Comparison of ENCODE assay signal across 3 cellular contexts in the genomic region with DNA sequence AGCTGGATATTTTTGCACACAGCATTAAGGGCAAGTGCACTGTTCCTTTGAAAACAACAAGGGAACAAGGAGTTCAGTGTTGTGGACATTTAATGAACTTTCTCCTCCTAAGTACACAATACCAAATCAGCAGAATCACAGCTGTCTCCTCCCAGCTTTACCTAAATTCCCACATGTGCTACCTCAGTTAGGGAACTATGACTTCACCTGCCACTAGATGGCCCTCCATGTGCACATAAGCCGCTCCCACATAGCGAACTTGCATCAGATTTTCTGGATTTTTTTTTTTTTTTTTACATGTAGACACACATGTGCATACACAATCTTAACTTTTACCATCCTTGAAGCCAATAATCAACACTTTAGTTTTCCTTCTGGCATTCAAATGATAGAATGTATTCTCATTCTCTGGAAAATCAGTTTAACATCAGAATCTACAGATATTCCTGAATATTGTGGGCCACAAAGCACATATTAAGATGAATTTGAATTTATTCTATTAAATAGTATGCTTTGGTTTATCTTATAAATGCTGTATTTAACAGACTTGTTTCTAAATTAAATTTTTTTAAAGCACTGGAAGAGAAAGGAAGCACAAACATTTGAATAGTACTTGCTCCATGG.
TF ChIP-seq lines count a peak whose summit lies in the region.

No MANE protein-coding gene starts in this region.

TF ChIP-seq in GM23338, 12 proteins besides CTCF, POLR2A, EP300 and RAD21 (continues in another document):
- TF ChIP-seq, protein P1, sequence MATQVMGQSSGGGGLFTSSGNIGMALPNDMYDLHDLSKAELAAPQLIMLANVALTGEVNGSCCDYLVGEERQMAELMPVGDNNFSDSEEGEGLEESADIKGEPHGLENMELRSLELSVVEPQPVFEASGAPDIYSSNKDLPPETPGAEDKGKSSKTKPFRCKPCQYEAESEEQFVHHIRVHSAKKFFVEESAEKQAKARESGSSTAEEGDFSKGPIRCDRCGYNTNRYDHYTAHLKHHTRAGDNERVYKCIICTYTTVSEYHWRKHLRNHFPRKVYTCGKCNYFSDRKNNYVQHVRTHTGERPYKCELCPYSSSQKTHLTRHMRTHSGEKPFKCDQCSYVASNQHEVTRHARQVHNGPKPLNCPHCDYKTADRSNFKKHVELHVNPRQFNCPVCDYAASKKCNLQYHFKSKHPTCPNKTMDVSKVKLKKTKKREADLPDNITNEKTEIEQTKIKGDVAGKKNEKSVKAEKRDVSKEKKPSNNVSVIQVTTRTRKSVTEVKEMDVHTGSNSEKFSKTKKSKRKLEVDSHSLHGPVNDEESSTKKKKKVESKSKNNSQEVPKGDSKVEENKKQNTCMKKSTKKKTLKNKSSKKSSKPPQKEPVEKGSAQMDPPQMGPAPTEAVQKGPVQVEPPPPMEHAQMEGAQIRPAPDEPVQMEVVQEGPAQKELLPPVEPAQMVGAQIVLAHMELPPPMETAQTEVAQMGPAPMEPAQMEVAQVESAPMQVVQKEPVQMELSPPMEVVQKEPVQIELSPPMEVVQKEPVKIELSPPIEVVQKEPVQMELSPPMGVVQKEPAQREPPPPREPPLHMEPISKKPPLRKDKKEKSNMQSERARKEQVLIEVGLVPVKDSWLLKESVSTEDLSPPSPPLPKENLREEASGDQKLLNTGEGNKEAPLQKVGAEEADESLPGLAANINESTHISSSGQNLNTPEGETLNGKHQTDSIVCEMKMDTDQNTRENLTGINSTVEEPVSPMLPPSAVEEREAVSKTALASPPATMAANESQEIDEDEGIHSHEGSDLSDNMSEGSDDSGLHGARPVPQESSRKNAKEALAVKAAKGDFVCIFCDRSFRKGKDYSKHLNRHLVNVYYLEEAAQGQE (IDR thresholded peaks at IDR 0.05; ENCODE audit: unreplicated experiment) = no peak
- TF ChIP-seq ZNF331 (CRISPR knock-in tag; IDR thresholded peaks at IDR 0.05; ENCODE audit: low read depth) (no peak), CREB1 (CRISPR knock-in tag; IDR thresholded peaks at IDR 0.05; ENCODE audit: low read depth) (no peak), NANOG (IDR thresholded peaks at IDR 0.05; ENCODE audit: borderline replicate concordance) (no peak), ZNF114 (CRISPR knock-in tag; IDR thresholded peaks at IDR 0.05) (no peak), EZH2 (IDR thresholded peaks at IDR 0.05; ENCODE audit: low read depth, unreplicated experiment) (no peak), JUNB (IDR thresholded peaks at IDR 0.05; ENCODE audit: unreplicated experiment) (no peak)
- TF ChIP-seq, protein P2, sequence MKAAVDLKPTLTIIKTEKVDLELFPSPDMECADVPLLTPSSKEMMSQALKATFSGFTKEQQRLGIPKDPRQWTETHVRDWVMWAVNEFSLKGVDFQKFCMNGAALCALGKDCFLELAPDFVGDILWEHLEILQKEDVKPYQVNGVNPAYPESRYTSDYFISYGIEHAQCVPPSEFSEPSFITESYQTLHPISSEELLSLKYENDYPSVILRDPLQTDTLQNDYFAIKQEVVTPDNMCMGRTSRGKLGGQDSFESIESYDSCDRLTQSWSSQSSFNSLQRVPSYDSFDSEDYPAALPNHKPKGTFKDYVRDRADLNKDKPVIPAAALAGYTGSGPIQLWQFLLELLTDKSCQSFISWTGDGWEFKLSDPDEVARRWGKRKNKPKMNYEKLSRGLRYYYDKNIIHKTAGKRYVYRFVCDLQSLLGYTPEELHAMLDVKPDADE (IDR thresholded peaks at IDR 0.05) = no peak

TF ChIP-seq in WTC11, 78 proteins besides CTCF, POLR2A, EP300 and RAD21:
- TF ChIP-seq, protein P3, sequence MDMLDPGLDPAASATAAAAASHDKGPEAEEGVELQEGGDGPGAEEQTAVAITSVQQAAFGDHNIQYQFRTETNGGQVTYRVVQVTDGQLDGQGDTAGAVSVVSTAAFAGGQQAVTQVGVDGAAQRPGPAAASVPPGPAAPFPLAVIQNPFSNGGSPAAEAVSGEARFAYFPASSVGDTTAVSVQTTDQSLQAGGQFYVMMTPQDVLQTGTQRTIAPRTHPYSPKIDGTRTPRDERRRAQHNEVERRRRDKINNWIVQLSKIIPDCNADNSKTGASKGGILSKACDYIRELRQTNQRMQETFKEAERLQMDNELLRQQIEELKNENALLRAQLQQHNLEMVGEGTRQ (CRISPR knock-in tag; IDR thresholded peaks at IDR 0.05) = no peak
- TF ChIP-seq CREB1 (CRISPR knock-in tag; IDR thresholded peaks at IDR 0.05) = no peak
- TF ChIP-seq, protein P4, sequence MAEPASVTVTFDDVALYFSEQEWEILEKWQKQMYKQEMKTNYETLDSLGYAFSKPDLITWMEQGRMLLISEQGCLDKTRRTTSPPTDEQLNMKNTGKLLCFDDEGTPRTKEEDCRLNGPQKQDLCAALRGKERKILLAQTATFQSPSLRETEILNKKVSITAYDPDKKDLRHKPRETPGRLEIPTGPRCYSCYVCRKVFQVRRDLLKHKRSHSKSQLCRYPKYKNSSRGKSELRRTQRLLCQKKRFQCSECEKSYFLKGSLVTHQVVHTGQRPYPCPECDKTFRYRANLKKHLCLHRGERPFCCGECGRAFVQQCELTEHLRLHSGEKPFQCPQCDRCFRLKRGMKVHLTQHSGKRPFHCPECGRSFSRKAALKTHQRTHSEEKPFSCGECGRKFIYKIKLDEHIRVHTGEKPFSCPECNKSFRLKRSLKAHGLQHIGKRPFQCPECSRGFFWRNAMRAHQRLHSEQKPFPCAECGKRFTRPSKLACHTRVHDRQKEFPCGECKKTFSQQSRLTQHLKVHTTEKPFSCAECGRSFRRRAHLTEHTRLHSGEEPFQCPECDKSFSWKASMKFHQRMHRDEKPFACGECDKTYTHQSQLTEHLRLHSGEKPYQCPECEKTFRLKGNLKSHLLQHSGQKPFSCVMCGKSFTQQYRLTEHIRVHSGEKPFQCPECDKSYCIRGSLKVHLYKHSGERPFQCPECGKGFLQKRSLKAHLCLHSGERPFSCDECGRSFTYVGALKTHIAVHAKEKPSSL (CRISPR knock-in tag; conservative IDR thresholded peaks at IDR 0.05) = no peak
- no peak for TF ChIP-seq MYBL2 (CRISPR knock-in tag; IDR thresholded peaks at IDR 0.05)
- no peak for TF ChIP-seq ELF4 (CRISPR knock-in tag; IDR thresholded peaks at IDR 0.05; ENCODE audit: low read depth)
- peak; percentile 95 for TF ChIP-seq GABPB1 (CRISPR knock-in tag; IDR thresholded peaks at IDR 0.05)
- no peak for TF ChIP-seq JAZF1 (CRISPR knock-in tag; IDR thresholded peaks at IDR 0.05)
- no peak for TF ChIP-seq RORB (CRISPR knock-in tag; IDR thresholded peaks at IDR 0.05)
TF ChIP-seq in WTC11: peak in this region for 1.

TF ChIP-seq in HepG2, 621 proteins besides CTCF, POLR2A, EP300 and RAD21 (continued from another document and continues in another):
- TF ChIP-seq KLF16 (CRISPR knock-in tag; IDR thresholded peaks at IDR 0.05) (peak in 1 of 2 experiments; percentile 23; a peak in 1 of 4 replicates), JUN (CRISPR knock-in tag; IDR thresholded peaks at IDR 0.05) (no peak), KDM6A (CRISPR knock-in tag; IDR thresholded peaks at IDR 0.05; ENCODE audit: low read depth) (no peak), BRCA1 (CRISPR knock-in tag; IDR thresholded peaks at IDR 0.05) (0 out of 2 replicates have a peak, but pooled peaks have one; percentile 39), MNT (IDR thresholded peaks at IDR 0.05) (0 out of 2 replicates have a peak, but pooled peaks have one; percentile 32), CEBPB (IDR thresholded peaks at IDR 0.05; ENCODE audit: borderline replicate concordance, low read depth, low read length) (peak; percentile 22; the same call in 1 of the 2 replicates), MXI1 (IDR thresholded peaks at IDR 0.05; ENCODE audit: borderline replicate concordance, low read depth, low read length) (peak; percentile 28; the same call in 1 of the 3 replicates), FIP1L1 (IDR thresholded peaks at IDR 0.05; ENCODE audit: borderline replicate concordance, insufficient read depth, low read depth, low read length) (no peak), FOSL2 (CRISPR knock-in tag; IDR thresholded peaks at IDR 0.05) (0 out of 2 replicates have a peak, but pooled peaks have one; percentile 14), SMC3 (IDR thresholded peaks at IDR 0.05; ENCODE audit: low read length) (peak; percentile 95), STAG1 (CRISPR knock-in tag; IDR thresholded peaks at IDR 0.05) (peak; percentile 89), FOXA3 (CRISPR knock-in tag; IDR thresholded peaks at IDR 0.05) (0 out of 2 replicates have a peak, but pooled peaks have one; percentile 24), THAP7 (CRISPR knock-in tag; IDR thresholded peaks at IDR 0.05) (no peak), HMGXB4 (CRISPR knock-in tag; IDR thresholded peaks at IDR 0.05; ENCODE audit: borderline replicate concordance in 1 of 2, low read depth in 1 of 2) (peak in 1 of 2 experiments; percentile 30; a peak in 1 of 4 replicates), GFI1 (CRISPR knock-in tag; IDR thresholded peaks at IDR 0.05; ENCODE audit: borderline replicate concordance) (0 out of 2 replicates have a peak, but pooled peaks have one; percentile 21), MED1 (CRISPR knock-in tag; IDR thresholded peaks at IDR 0.05) (peak; percentile 25; the same call in 1 of the 2 replicates), FOXP1 (IDR thresholded peaks at IDR 0.05) (no peak), FOXP1 (CRISPR knock-in tag; IDR thresholded peaks at IDR 0.05) (no peak), SRSF4 (IDR thresholded peaks at IDR 0.05; ENCODE audit: low read depth, low read length, poor library complexity, severe bottlenecking) (no peak), RXRB (CRISPR knock-in tag; IDR thresholded peaks at IDR 0.05; ENCODE audit: borderline replicate concordance) (peak; percentile 19; the same call in 1 of the 2 replicates), HNF4A (CRISPR knock-in tag; IDR thresholded peaks at IDR 0.05) (0 out of 2 replicates have a peak, but pooled peaks have one; percentile 12), HDAC2 (CRISPR knock-in tag; IDR thresholded peaks at IDR 0.05) (no peak), POLR2G (IDR thresholded peaks at IDR 0.05; ENCODE audit: low read depth, low read length) (no peak), ATF4 (CRISPR knock-in tag; IDR thresholded peaks at IDR 0.05) (peak in 1 of 2 experiments; percentile 97; a peak in 2 of 4 replicates), CEBPG (CRISPR knock-in tag; IDR thresholded peaks at IDR 0.05) (peak; percentile 82), SAP130 (CRISPR knock-in tag; IDR thresholded peaks at IDR 0.05; ENCODE audit: low read depth) (peak; percentile 16; the same call in 1 of the 2 replicates)
- TF ChIP-seq, protein P5, sequence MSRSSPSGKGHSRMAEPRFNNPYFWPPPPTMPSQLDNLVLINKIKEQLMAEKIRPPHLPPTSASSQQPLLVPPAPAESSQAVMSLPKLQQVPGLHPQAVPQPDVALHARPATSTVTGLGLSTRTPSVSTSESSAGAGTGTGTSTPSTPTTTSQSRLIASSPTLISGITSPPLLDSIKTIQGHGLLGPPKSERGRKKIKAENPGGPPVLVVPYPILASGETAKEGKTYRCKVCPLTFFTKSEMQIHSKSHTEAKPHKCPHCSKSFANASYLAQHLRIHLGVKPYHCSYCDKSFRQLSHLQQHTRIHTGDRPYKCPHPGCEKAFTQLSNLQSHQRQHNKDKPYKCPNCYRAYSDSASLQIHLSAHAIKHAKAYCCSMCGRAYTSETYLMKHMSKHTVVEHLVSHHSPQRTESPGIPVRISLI (CRISPR knock-in tag; IDR thresholded peaks at IDR 0.05; ENCODE audit: borderline replicate concordance) = peak; percentile 93
